ENCODE assay signal across 8 cellular contexts in genomic region chr7:73005356-73005692, GRCh38. TPM values are rescaled to one million over a fixed set of nuclear protein-coding genes. Genes with fewer than 3 reads are reported as not detected.
DNase-seq lines count a peak whose midpoint lies in the region; ATAC-seq and TF ChIP-seq lines count a peak whose summit lies in the region.
"Not testable (repeated sequence)": the region's sequence is repeated elsewhere in the genome, so short reads cannot be mapped to it uniquely, and the experiment has no call there.

No MANE protein-coding gene starts in this region.

- H3K27me3 ChIP-seq in AG04450 (ENCODE audit: control insufficient read depth, insufficient read depth, low read length); fibroblast of lung (ENCODE audit: control insufficient read depth, insufficient read depth, low read length); mucosa of stomach (ENCODE audit: control insufficient read depth, insufficient read depth, low read length): not testable (repeated sequence)

- H3K9me3 ChIP-seq in AG04450 (ENCODE audit: control insufficient read depth, insufficient read depth, low read length); fibroblast of lung (ENCODE audit: control insufficient read depth, insufficient read depth, low read depth, low read length); mucosa of stomach (ENCODE audit: control insufficient read depth, low read length): not testable (repeated sequence)

- TF ChIP-seq CTCF in AG04450 (IDR thresholded peaks at IDR 0.05; ENCODE audit: low read depth, low read length); fibroblast of lung (conservative IDR thresholded peaks at IDR 0.05 in 1 of 2, IDR thresholded peaks at IDR 0.05 in 1 of 2; ENCODE audit: low read depth in 1 of 2, low read length in 2 of 2): not testable (repeated sequence)

- not testable (repeated sequence) for DNase-seq in AG04450 (ENCODE audit: low read depth, low spot score); fibroblast of lung (ENCODE audit: low read depth in 2 of 2)
- DNase-seq in activated effector memory CD4-positive, alpha-beta T cell treated with anti-CD3 and anti-CD28 coated beads, Interleukin-2, amount 50 U/mL, for 16 hours, result peak; percentile 93
- DNase-seq in stimulated activated CD4-positive, alpha-beta T cell treated with anti-CD3 and anti-CD28 coated beads, Interleukin-4, amount 100 ng/mL, for 1 hour, result peak; percentile 73

- CTCF ChIA-PET in AG04450 (lab: Charles Lee), result not testable (repeated sequence)

- peak overlapping the region; percentile 84 for H3K9ac ChIP-seq in fibroblast of lung (ENCODE audit: insufficient read depth, low read length)
- H3K9ac ChIP-seq in mucosa of stomach (ENCODE audit: low read length), result peak overlapping the region; percentile 39

- not testable (repeated sequence) for H3K36me3 ChIP-seq in fibroblast of lung (ENCODE audit: control insufficient read depth, insufficient read depth, low read length); mucosa of stomach (ENCODE audit: control insufficient read depth, insufficient read depth, low read length)

- H3K27ac ChIP-seq in AG04450 (ENCODE audit: low read depth, low read length), result peak overlapping the region; percentile 39
- peak overlapping the region; percentile 73 for H3K27ac ChIP-seq in fibroblast of lung (ENCODE audit: insufficient read depth, low read length)

- H3K79me2 ChIP-seq in fibroblast of lung (ENCODE audit: control insufficient read depth, insufficient read depth, low read length), result not testable (repeated sequence)

- H3K4me1 ChIP-seq in fibroblast of lung (ENCODE audit: control insufficient read depth, extremely low read depth, insufficient read depth, low read length); mucosa of stomach (ENCODE audit: control insufficient read depth, insufficient read depth, low read length): not testable (repeated sequence)

- not testable (repeated sequence) for H3K4me2 ChIP-seq in fibroblast of lung (ENCODE audit: extremely low read depth, insufficient read depth, low read length)

- not testable (repeated sequence) for H4K20me1 ChIP-seq in fibroblast of lung (ENCODE audit: control insufficient read depth, extremely low read depth, insufficient read depth, low read length)

- H3K4me3 ChIP-seq in AG04450 (ENCODE audit: low read depth, low read length), result peak overlapping the region; percentile 66
- peak overlapping the region; percentile 34 to 60 (median 52) for H3K4me3 ChIP-seq in fibroblast of lung (replicated peaks in 1 of 4; ENCODE audit: control extremely low read depth in 1 of 4, insufficient read depth in 1 of 4, low read depth in 3 of 4, low read length in 4 of 4)
- not testable (repeated sequence) for H3K4me3 ChIP-seq in mucosa of stomach (ENCODE audit: low read length)

- POLR2A ChIA-PET in AG04450 (lab: Yijun Ruan, JAX), result not testable (repeated sequence)

- ATAC-seq in GM19455 (IDR thresholded peaks at IDR 0.05; ENCODE audit: unreplicated experiment), result peak; percentile 89
- ATAC-seq in HG03066 (IDR thresholded peaks at IDR 0.05; ENCODE audit: low read depth, unreplicated experiment), result peak; percentile 81
- peak; percentile 91 for ATAC-seq in SK-N-SH treated with all-trans-retinoic acid at 6 μM for 48 hours

- peak overlapping the region; percentile 81 for H2AFZ ChIP-seq in fibroblast of lung (ENCODE audit: low read length)

RNA-seq across cellular contexts. Expression of gene SPDYE8, which starts 24.2 kb away (rescaled TPM):
- 0.10 TPM in 1 of 2 replicates, not detected in the other for polyA plus RNA-seq in AG04450 (2011; rRNA removed)
- not detected in 2 replicates for polyA minus RNA-seq in AG04450 (2011; rRNA and poly(A)+ RNA removed)
- total RNA-seq in fibroblast of lung, result not detected in 2 replicates
- not detected in 2 replicates for polyA plus RNA-seq in fibroblast of lung
- polyA plus RNA-seq in fibroblast of lung (2012), result 0.12 TPM in 1 of 2 replicates, not detected in the other
- not detected in 2 replicates for polyA minus RNA-seq in fibroblast of lung (ENCODE audit: low replicate concordance)

RNA-seq across cellular contexts. Expression of gene TRIM74, which starts 36.1 kb away (rescaled TPM):
- 0.09 TPM in 1 of 2 replicates, not detected in the other for polyA plus RNA-seq in AG04450 (2011; rRNA removed)
- polyA minus RNA-seq in AG04450 (2011; rRNA and poly(A)+ RNA removed), result not detected in 2 replicates
- total RNA-seq in fibroblast of lung, result not detected in 2 replicates
- not detected in 2 replicates for polyA plus RNA-seq in fibroblast of lung
- polyA plus RNA-seq in fibroblast of lung (2012), result not detected in 2 replicates
- polyA minus RNA-seq in fibroblast of lung (ENCODE audit: low replicate concordance), result not detected in 2 replicates

RNA-seq across cellular contexts. Expression of gene SPDYE11, which starts 52.4 kb away (rescaled TPM):
- polyA plus RNA-seq in AG04450 (2011; rRNA removed) (0.06 and 0.07 TPM in 2 replicates), fibroblast of lung (not detected in 2 replicates)
- not detected in 2 replicates for polyA minus RNA-seq in AG04450 (2011; rRNA and poly(A)+ RNA removed)
- not detected in 2 replicates for total RNA-seq in fibroblast of lung
- 0.12 TPM in 1 of 2 replicates, not detected in the other for polyA plus RNA-seq in fibroblast of lung (2012)
- not detected in 2 replicates for polyA minus RNA-seq in fibroblast of lung (ENCODE audit: low replicate concordance)
